Comparison of ENCODE assay signal across 17 cellular contexts in genomic region chr19:16650821-16651220, GRCh38.
"Had no signal": no experiment of that assay in that cellular context is flagged by ENCODE, and none has a peak within 500 bp of the region (broad histone marks: within the 10 kb centered on the region; RNA-seq: fewer than 3 reads in every experiment).

No MANE protein-coding gene starts in this region.

- H3K4me1 Mint-ChIP-seq: brain; stimulated activated naive CD8-positive, alpha-beta T cell treated with anti-CD3 and anti-CD28 coated beads, Interleukin-15, amount 100 ng/mL, for 72 hours had no signal

- H3K27ac Mint-ChIP-seq: activated naive CD4-positive, alpha-beta T cell treated with anti-CD3 and anti-CD28 coated beads for 36 hours; progenitor cell of endocrine pancreas; stimulated activated naive CD8-positive, alpha-beta T cell treated with anti-CD3 and anti-CD28 coated beads, Interleukin-15, amount 100 ng/mL, for 72 hours; T-helper 17 cell had no signal

- DNase-seq: activated CD4-positive, alpha-beta T cell treated with anti-CD3 and anti-CD28 coated beads for 4 hours; activated CD4-positive, alpha-beta T cell treated with anti-CD3 and anti-CD28 coated beads, Interleukin-2, amount 50 U/mL, for 48 hours; activated CD4-positive, CD25-positive, alpha-beta regulatory T cell; activated naive CD4-positive, alpha-beta T cell treated with anti-CD3 and anti-CD28 coated beads for 36 hours; aorta; central memory CD4-positive, alpha-beta T cell; effector memory CD4-positive, alpha-beta T cell; foreskin keratinocyte; kidney; natural killer cell; stimulated activated CD4-positive, alpha-beta T cell treated with anti-CD3 and anti-CD28 coated beads, Interleukin-4, amount 100 ng/mL, for 24 hours; stimulated activated naive CD8-positive, alpha-beta T cell treated with anti-CD3 and anti-CD28 coated beads, Interleukin-15, amount 100 ng/mL, for 72 hours; T-helper 17 cell; tibial artery had no signal

- H3K9me3 Mint-ChIP-seq: activated naive CD4-positive, alpha-beta T cell treated with anti-CD3 and anti-CD28 coated beads for 36 hours; natural killer cell; stimulated activated naive CD8-positive, alpha-beta T cell treated with anti-CD3 and anti-CD28 coated beads, Interleukin-15, amount 100 ng/mL, for 72 hours had no signal

- H3K4me3 Mint-ChIP-seq: activated naive CD4-positive, alpha-beta T cell treated with anti-CD3 and anti-CD28 coated beads for 36 hours; brain; natural killer cell; stimulated activated naive CD8-positive, alpha-beta T cell treated with anti-CD3 and anti-CD28 coated beads, Interleukin-15, amount 100 ng/mL, for 72 hours; T-helper 17 cell had no signal

- H3K27me3 Mint-ChIP-seq: progenitor cell of endocrine pancreas; stimulated activated naive CD8-positive, alpha-beta T cell treated with anti-CD3 and anti-CD28 coated beads, Interleukin-15, amount 100 ng/mL, for 72 hours; T-helper 17 cell had no signal

- H3K27me3 ChIP-seq: foreskin keratinocyte, tibial artery had no signal

- H3K4me3 ChIP-seq: lung, tibial artery had no signal

- H3K27ac ChIP-seq: foreskin keratinocyte, tibial artery had no signal

- ATAC-seq: foreskin keratinocyte; natural killer cell; stimulated activated naive CD8-positive, alpha-beta T cell treated with anti-CD3 and anti-CD28 coated beads, Interleukin-15, amount 100 ng/mL, for 72 hours; T-helper 17 cell had no signal

- H3K4me1 ChIP-seq: foreskin keratinocyte, tibial artery had no signal

- H3K9me3 ChIP-seq: tibial artery had no signal
